In genomic region chr11:111448420-111448819, GRCh38 we compare ENCODE assay signal across 1 cellular context.
TF ChIP-seq lines count a peak whose summit lies in the region.

No MANE protein-coding gene starts in this region.

TF ChIP-seq in HepG2, 621 proteins besides CTCF, POLR2A, EP300 and RAD21 (continued from another document):
- no peak for TF ChIP-seq PATZ1 (CRISPR knock-in tag; IDR thresholded peaks at IDR 0.05)
- no peak for TF ChIP-seq SIN3B (IDR thresholded peaks at IDR 0.05; ENCODE audit: low read length)
- no peak for TF ChIP-seq KDM2A (CRISPR knock-in tag; IDR thresholded peaks at IDR 0.05; ENCODE audit: borderline replicate concordance, low read depth)
- TF ChIP-seq BRF2 (CRISPR knock-in tag; IDR thresholded peaks at IDR 0.05), result no peak
- TF ChIP-seq ZNF136 (CRISPR knock-in tag; IDR thresholded peaks at IDR 0.05; ENCODE audit: low read depth), result no peak
- no peak for TF ChIP-seq NR0B2 (CRISPR knock-in tag; IDR thresholded peaks at IDR 0.05)
- no peak for TF ChIP-seq KDM3A (CRISPR knock-in tag; IDR thresholded peaks at IDR 0.05; ENCODE audit: low read depth)
